ENCODE assay signal across 9 cellular contexts in the genomic region with DNA sequence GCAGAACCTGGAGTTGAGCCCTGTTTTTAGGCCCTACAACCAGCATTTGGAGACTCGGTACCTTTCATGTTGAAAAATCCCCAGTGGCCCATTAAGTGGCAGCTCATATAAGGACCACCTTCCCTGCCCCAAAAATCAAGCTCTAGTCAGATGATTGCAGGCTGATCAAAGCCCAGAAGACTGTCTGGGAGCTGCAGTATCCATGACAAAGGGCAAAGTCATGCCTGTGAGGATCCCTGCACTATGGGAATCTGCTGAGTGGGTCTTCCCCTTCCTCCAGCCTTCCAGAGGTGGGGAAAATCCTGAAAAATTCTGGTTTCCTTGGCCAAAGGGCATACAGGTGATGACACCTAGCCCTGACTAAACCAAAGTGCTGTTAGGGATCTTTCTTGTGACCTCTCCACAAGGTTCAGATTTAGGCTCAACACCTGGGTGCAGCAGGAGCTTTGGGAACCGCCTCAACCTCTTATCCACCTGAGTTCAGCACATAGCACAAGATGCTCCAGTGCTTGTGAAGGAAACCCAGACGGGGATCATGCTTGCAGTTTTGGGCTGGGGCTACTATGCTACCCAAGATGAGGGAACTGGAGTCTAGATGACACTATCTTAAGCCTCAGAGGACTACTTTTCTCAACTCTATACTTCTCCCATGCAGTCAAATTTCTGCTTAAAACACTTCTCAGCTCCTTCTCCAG. TPM values are rescaled to one million over a fixed set of nuclear protein-coding genes. Genes with fewer than 3 reads are reported as not detected.
DNase-seq lines count a peak whose midpoint lies in the region; ATAC-seq, FAIRE-seq and TF ChIP-seq lines count a peak whose summit lies in the region.
"Had no signal": no experiment of that assay in that cellular context is flagged by ENCODE, and none has a peak within 500 bp of the region (broad histone marks: within the 10 kb centered on the region; RNA-seq: fewer than 3 reads in every experiment).

No MANE protein-coding gene starts in this region.

- ATAC-seq in GM12878 (no peak), HG03196 (IDR thresholded peaks at IDR 0.05; ENCODE audit: unreplicated experiment) (no peak), HG03139 (IDR thresholded peaks at IDR 0.05; ENCODE audit: unreplicated experiment) (no peak)

- H3K27ac ChIP-seq in A673 (ENCODE audit: low read depth, low read length, poor library complexity, severe bottlenecking) (peak overlapping the region; percentile 13), GM12878 (ENCODE audit: control insufficient read depth, insufficient read depth) (no peak overlapping the region), mesodermal cell (ENCODE audit: low read depth, low read length, severe bottlenecking) (peak overlapping the region; percentile 92)

- no peaks in the 10 kb centered on the region for H4K20me1 ChIP-seq in GM12878 (ENCODE audit: control insufficient read depth, insufficient read depth)

- H3K9me3 ChIP-seq in A673 (ENCODE audit: low read depth, low read length, poor library complexity, severe bottlenecking) = no peaks in the 10 kb centered on the region
- no peaks in the 10 kb centered on the region for H3K9me3 ChIP-seq in GM12878 (replicated peaks; ENCODE audit: control insufficient read depth, insufficient read depth, low read length)
- no peaks in the 10 kb centered on the region for H3K9me3 ChIP-seq in mesodermal cell (ENCODE audit: control insufficient read depth, low read length)

- FAIRE-seq in GM12878 (lab: Jason Lieb, UNC) = peak; percentile 38

- SMC1A ChIA-PET in GM12878 (lab: Charles Lee; ENCODE audit: uncharacterized antibody, unreplicated experiment) = interaction anchor here (0.7 to 2.4 kb wide), 5 partner anchors 9 to 121 kb away, joined by 3 to 8 read pairs (median 3); no protein-coding TSS in a partner anchor

- DNase-seq in A673 (ENCODE audit: low spot score) = no peak
- DNase-seq in HT-29 (ENCODE audit: low spot score) = peak; percentile 38
- no peak for DNase-seq in GM12878 (ENCODE audit: low read depth, low spot score)
- no peak for DNase-seq in Kasumi-1 (lab: John Stamatoyannopoulos, UW)
- DNase-seq in D341Med (ENCODE audit: low spot score) = no peak

- 0 out of 2 replicates have a peak, but pooled peaks have one; percentile 29 for TF ChIP-seq POLR2A in GM12878 (IDR thresholded peaks at IDR 0.05; ENCODE audit: low read depth, low read length)

- CTCF ChIA-PET in A673 (lab: Charles Lee) (interaction anchor here (0.7 to 2.4 kb wide), 2 partner anchors 96 to 772 kb away, joined by 3 to 5 read pairs; no protein-coding TSS in a partner anchor), GM12878 (lab: Yijun Ruan, JAX) (interaction anchor here (1.0 to 1.2 kb wide), 3 partner anchors 15 to 272 kb away, joined by 3 to 4 read pairs (median 3); no protein-coding TSS in a partner anchor)

- no peak overlapping the region for H3K4me2 ChIP-seq in GM12878 (ENCODE audit: control insufficient read depth, insufficient read depth)

- H3K4me1 ChIP-seq in A673 (ENCODE audit: insufficient read depth, low read length, poor library complexity, severe bottlenecking) (peaks cover 13% of the 10 kb centered on the region), GM12878 (ENCODE audit: control insufficient read depth, insufficient read depth, low read length) (peaks cover 9% of the 10 kb centered on the region), mesodermal cell (ENCODE audit: control insufficient read depth, insufficient read depth, low read length, poor library complexity, severe bottlenecking) (peaks cover 16% of the 10 kb centered on the region)

- RAD21 ChIA-PET in GM12878 (lab: Charles Lee; ENCODE audit: unreplicated experiment) = interaction anchor here (0.9 kb wide), 1 partner anchor 96 kb away, joined by 4 read pairs; no protein-coding TSS in a partner anchor

- H3K27me3 ChIP-seq in A673 (replicated peaks; ENCODE audit: insufficient read depth, low read depth, low read length, poor library complexity) = no peaks in the 10 kb centered on the region
- no peaks in the 10 kb centered on the region for H3K27me3 ChIP-seq in GM12878 (replicated peaks in 1 of 2; ENCODE audit: control insufficient read depth in 2 of 2, insufficient read depth in 2 of 2, low read length in 1 of 2)

- H3K4me3 ChIP-seq in A673 (ENCODE audit: low read depth, low read length, poor library complexity, severe bottlenecking) (no peak overlapping the region), GM12878 (no peak overlapping the region), mesodermal cell (ENCODE audit: extremely low read depth, insufficient read depth, low read length, poor library complexity, severe bottlenecking) (no peak overlapping the region)
- H3K4me3 ChIP-seq: lung had no signal

- in situ Hi-C loops in GM12878 (cut with MboI) = no loop called here

- intact Hi-C loops in A673 (cut with micrococcal nuclease; ENCODE audit: unreplicated experiment) (no loop called here), GM12878 (cut with micrococcal nuclease; ENCODE audit: unreplicated experiment) (loop anchor here (5.0 kb wide), 1 partner anchor 73 kb away; no protein-coding TSS in a partner anchor)

- TF ChIP-seq EP300 in GM12878 (IDR thresholded peaks at IDR 0.05; ENCODE audit: borderline replicate concordance in 1 of 2, control insufficient read depth in 1 of 2, low read depth in 2 of 2, low read length in 2 of 2) = no peak

- BruUV-seq in A673 (replicated peaks; lab: Mats Ljungman, UMichigan) (no TSS peak), GM12878 (replicated peaks; lab: Mats Ljungman, UMichigan) (no TSS peak)

- H2AFZ ChIP-seq in GM12878 (ENCODE audit: control insufficient read depth, low read depth, low read length) = no peak overlapping the region

- no peak overlapping the region for H3K9ac ChIP-seq in GM12878 (ENCODE audit: control insufficient read depth, insufficient read depth, low read length)

- no peak for TF ChIP-seq RAD21 in GM12878 (IDR thresholded peaks at IDR 0.05; ENCODE audit: insufficient read depth, low read depth, low read length)

- POLR2A ChIA-PET in A673 (lab: Charles Lee; ENCODE audit: low non-redundant PET) = interaction anchor here (1.2 kb wide), 1 partner anchor 85 kb away, joined by 12 read pairs; a partner anchor contains a TSS
- POLR2A ChIA-PET in GM12878 (lab: Charles Lee) = interaction anchor here (1.2 kb wide), 1 partner anchor 11 kb away, joined by 3 read pairs; no protein-coding TSS in a partner anchor

- WGBS in GM12878 (ENCODE audit: insufficient coverage, insufficient replicate concordance, low lambda C conversion rate, missing lambda C conversion rate) = 65% methylated on average over 3 of the region's 3 CpGs
- 93 to 95% methylated on average over 2 to 3 of the region's 3 CpGs for WGBS in mesodermal cell (ENCODE audit: insufficient coverage in 2 of 2), 2 experiments

- TF ChIP-seq CTCF in A673 (conservative IDR thresholded peaks at IDR 0.05; ENCODE audit: low read depth, low read length) (no peak), GM12878 (IDR thresholded peaks at IDR 0.05 in 2 of 3, conservative IDR thresholded peaks at IDR 0.05 in 1 of 3; ENCODE audit: control insufficient read depth in 2 of 3, extremely low read depth in 1 of 3, insufficient read depth in 1 of 3, low read depth in 3 of 3, low read length in 3 of 3) (no peak)

- peaks cover 5% of the 10 kb centered on the region for H3K79me2 ChIP-seq in GM12878 (ENCODE audit: control insufficient read depth, insufficient read depth, low read length)

- H3K36me3 ChIP-seq in A673 (ENCODE audit: insufficient read depth, low read length, poor library complexity, severe bottlenecking) (peaks cover 30% of the 10 kb centered on the region), GM12878 (ENCODE audit: control insufficient read depth in 2 of 2, insufficient read depth in 2 of 2, low read length in 1 of 2) (peaks cover 1 to 13% of the 10 kb centered on the region in 2 experiments; a peak in 3 of 4 replicates), mesodermal cell (ENCODE audit: control insufficient read depth, insufficient read depth, low read length) (peaks cover 41% of the 10 kb centered on the region)

RNA-seq across cellular contexts. Expression of a gene that starts 1.2 kb away (rescaled TPM):
- total RNA-seq in A673 (2021) (34.2 and 37.1 TPM in 2 replicates), GM12878 (2014; rRNA removed) (6.1 and 11.8 TPM in 2 replicates), GM12878 (2014; rRNA removed; fragmentation: Illumina TruSeq; extraction: Trizol) (3.4 and 3.7 TPM in 2 replicates), GM12878 (2021) (6.9 and 8.7 TPM in 2 replicates)
- total RNA-seq in HT-29 (2014; rRNA removed; shearing (Covaris generic)) = 34.5 and 37.9 TPM in 2 replicates
- total RNA-seq in GM12878 (2013; cell fraction: nucleolus; rRNA removed) = 14.7 and 15.4 TPM in 2 replicates
- polyA plus RNA-seq in GM12878 (2011; ENCODE audit: low read depth) = 2.9 TPM
- polyA plus RNA-seq in GM12878 (2011; rRNA removed) (3.3 and 4.4 TPM in 2 replicates), GM12878 (2014; fragmentation: Illumina TruSeq; extraction: Trizol) (4.7 and 7.5 TPM in 2 replicates), GM12878 (2014; fragmentation: Nextera tagmentation; extraction: Ambion mirVana) (under 1 TPM; 0.34 to 0.55 TPM), GM12878 (2014; rRNA removed) (11.0 and 18.3 TPM in 2 replicates), GM12878 (2016; fragmentation: Nextera tagmentation; extraction: Ambion mirVana) (1 to 10 TPM; 4.6 to 5.0 TPM)
- polyA plus RNA-seq in GM12878 (2011; cell fraction: cytosol; rRNA removed) = 4.2 and 5.7 TPM in 2 replicates
- polyA plus RNA-seq in GM12878 (2011; cell fraction: nucleus; rRNA removed) = 28.2 and 29.4 TPM in 2 replicates
- polyA plus RNA-seq in GM12878 (2012) = 4.2 and 5.3 TPM in 2 replicates
- polyA minus RNA-seq in GM12878 (2011; rRNA and poly(A)+ RNA removed) = 4.3 and 5.5 TPM in 2 replicates
- 2.4 and 3.0 TPM in 2 replicates for polyA minus RNA-seq in GM12878 (2011; cell fraction: cytosol; rRNA and poly(A)+ RNA removed)
- 4.0 and 10.0 TPM in 2 replicates for polyA minus RNA-seq in GM12878 (2011; cell fraction: nucleus; rRNA and poly(A)+ RNA removed)
- polyA plus RNA-seq in mesodermal cell (2013, experiment 1 of 2) = 17.5 TPM
- polyA plus RNA-seq in mesodermal cell (2013, experiment 2 of 2) = 16.4 TPM

RNA-seq across cellular contexts. Expression of a gene that starts 6.2 kb away (rescaled TPM):
- total RNA-seq in A673 (2021) = 57.7 and 65.0 TPM in 2 replicates
- total RNA-seq in HT-29 (2014; rRNA removed; shearing (Covaris generic)) = 131 and 140 TPM in 2 replicates
- 53.4 and 65.2 TPM in 2 replicates for total RNA-seq in GM12878 (2013; cell fraction: nucleolus; rRNA removed)
- 47.7 and 49.5 TPM in 2 replicates for total RNA-seq in GM12878 (2014; rRNA removed)
- 35.6 TPM in 2 replicates for total RNA-seq in GM12878 (2014; rRNA removed; fragmentation: Illumina TruSeq; extraction: Trizol)
- 44.2 and 48.4 TPM in 2 replicates for total RNA-seq in GM12878 (2021)
- 36.2 TPM for polyA plus RNA-seq in GM12878 (2011; ENCODE audit: low read depth)
- polyA plus RNA-seq in GM12878 (2011; rRNA removed) = 35.9 and 44.7 TPM in 2 replicates
- polyA plus RNA-seq in GM12878 (2011; cell fraction: cytosol; rRNA removed) = 40.0 and 50.8 TPM in 2 replicates
- polyA plus RNA-seq in GM12878 (2011; cell fraction: nucleus; rRNA removed) = 130 and 160 TPM in 2 replicates
- polyA plus RNA-seq in GM12878 (2012) = 43.4 and 52.7 TPM in 2 replicates
- polyA plus RNA-seq in GM12878 (2014; fragmentation: Illumina TruSeq; extraction: Trizol) = 41.4 and 52.8 TPM in 2 replicates
- 10 to 100 TPM; 11.7 to 18.9 TPM for polyA plus RNA-seq in GM12878 (2014; fragmentation: Nextera tagmentation; extraction: Ambion mirVana)
- polyA plus RNA-seq in GM12878 (2014; rRNA removed) = 59.8 and 65.5 TPM in 2 replicates
- polyA plus RNA-seq in GM12878 (2016; fragmentation: Nextera tagmentation; extraction: Ambion mirVana) = 10 to 100 TPM; 49.5 to 53.1 TPM
- polyA minus RNA-seq in GM12878 (2011; rRNA and poly(A)+ RNA removed) = 33.1 and 33.8 TPM in 2 replicates
- 8.4 and 9.6 TPM in 2 replicates for polyA minus RNA-seq in GM12878 (2011; cell fraction: cytosol; rRNA and poly(A)+ RNA removed)
- 49.7 and 60.0 TPM in 2 replicates for polyA minus RNA-seq in GM12878 (2011; cell fraction: nucleus; rRNA and poly(A)+ RNA removed)
- 41.4 TPM for polyA plus RNA-seq in mesodermal cell (2013, experiment 1 of 2)
- 44.9 TPM for polyA plus RNA-seq in mesodermal cell (2013, experiment 2 of 2)

RNA-seq across cellular contexts. Expression of a gene that starts 6.3 kb away (rescaled TPM):
- total RNA-seq in A673 (2021) = 30.7 and 40.3 TPM in 2 replicates
- 47.1 and 48.0 TPM in 2 replicates for total RNA-seq in HT-29 (2014; rRNA removed; shearing (Covaris generic))
- total RNA-seq in GM12878 (2013; cell fraction: nucleolus; rRNA removed) = 209 and 215 TPM in 2 replicates
- 40.5 and 41.4 TPM in 2 replicates for total RNA-seq in GM12878 (2014; rRNA removed)
- total RNA-seq in GM12878 (2014; rRNA removed; fragmentation: Illumina TruSeq; extraction: Trizol) = 28.8 and 30.3 TPM in 2 replicates
- total RNA-seq in GM12878 (2021) = 39.2 and 42.1 TPM in 2 replicates
- 25.9 TPM for polyA plus RNA-seq in GM12878 (2011; ENCODE audit: low read depth)
- 58.6 and 64.3 TPM in 2 replicates for polyA plus RNA-seq in GM12878 (2011; rRNA removed)
- 66.0 and 70.2 TPM in 2 replicates for polyA plus RNA-seq in GM12878 (2011; cell fraction: cytosol; rRNA removed)
- polyA plus RNA-seq in GM12878 (2011; cell fraction: nucleus; rRNA removed) = 65.6 and 86.1 TPM in 2 replicates
- 29.4 and 30.0 TPM in 2 replicates for polyA plus RNA-seq in GM12878 (2012)
- 32.9 and 36.1 TPM in 2 replicates for polyA plus RNA-seq in GM12878 (2014; fragmentation: Illumina TruSeq; extraction: Trizol)
- polyA plus RNA-seq in GM12878 (2014; fragmentation: Nextera tagmentation; extraction: Ambion mirVana) = 100 to 1,000 TPM in 1 of 2 experiments, 10 to 100 TPM in 1; 93.3 to 126 TPM
- 33.5 and 47.8 TPM in 2 replicates for polyA plus RNA-seq in GM12878 (2014; rRNA removed)
- polyA plus RNA-seq in GM12878 (2016; fragmentation: Nextera tagmentation; extraction: Ambion mirVana) = 10 to 100 TPM; 58.4 to 61.6 TPM
- polyA minus RNA-seq in GM12878 (2011; rRNA and poly(A)+ RNA removed) = 44.2 and 73.7 TPM in 2 replicates
- polyA minus RNA-seq in GM12878 (2011; cell fraction: cytosol; rRNA and poly(A)+ RNA removed) = 15.5 and 24.5 TPM in 2 replicates
- polyA minus RNA-seq in GM12878 (2011; cell fraction: nucleus; rRNA and poly(A)+ RNA removed) = 77.0 and 98.9 TPM in 2 replicates
- 23.6 TPM for polyA plus RNA-seq in mesodermal cell (2013, experiment 1 of 2)
- polyA plus RNA-seq in mesodermal cell (2013, experiment 2 of 2) = 19.0 TPM

RNA-seq across cellular contexts. Expression of a gene that starts 22.1 kb away (rescaled TPM):
- 20.1 and 20.6 TPM in 2 replicates for total RNA-seq in A673 (2021)
- total RNA-seq in HT-29 (2014; rRNA removed; shearing (Covaris generic)) = 4.5 and 8.8 TPM in 2 replicates
- total RNA-seq in GM12878 (2013; cell fraction: nucleolus; rRNA removed) = 157 and 165 TPM in 2 replicates
- total RNA-seq in GM12878 (2014; rRNA removed) = 10.1 and 11.7 TPM in 2 replicates
- total RNA-seq in GM12878 (2014; rRNA removed; fragmentation: Illumina TruSeq; extraction: Trizol) = 6.7 and 7.8 TPM in 2 replicates
- 12.3 and 14.0 TPM in 2 replicates for total RNA-seq in GM12878 (2021)
- polyA plus RNA-seq in GM12878 (2011; ENCODE audit: low read depth) = 12.7 TPM
- polyA plus RNA-seq in GM12878 (2011; rRNA removed) = 9.4 and 13.6 TPM in 2 replicates
- 10.3 and 12.6 TPM in 2 replicates for polyA plus RNA-seq in GM12878 (2011; cell fraction: cytosol; rRNA removed)
- 146 and 224 TPM in 2 replicates for polyA plus RNA-seq in GM12878 (2011; cell fraction: nucleus; rRNA removed)
- polyA plus RNA-seq in GM12878 (2012) = 19.4 TPM in 2 replicates
- polyA plus RNA-seq in GM12878 (2014; fragmentation: Illumina TruSeq; extraction: Trizol) = 7.6 and 10.6 TPM in 2 replicates
- 1 to 10 TPM in 1 of 2 experiments, under 1 TPM in 1; 0.99 to 1.1 TPM for polyA plus RNA-seq in GM12878 (2014; fragmentation: Nextera tagmentation; extraction: Ambion mirVana)
- 16.5 and 16.9 TPM in 2 replicates for polyA plus RNA-seq in GM12878 (2014; rRNA removed)
- polyA plus RNA-seq in GM12878 (2016; fragmentation: Nextera tagmentation; extraction: Ambion mirVana) = 1 to 10 TPM; 4.0 to 6.1 TPM
- 33.1 and 43.5 TPM in 2 replicates for polyA minus RNA-seq in GM12878 (2011; rRNA and poly(A)+ RNA removed)
- polyA minus RNA-seq in GM12878 (2011; cell fraction: cytosol; rRNA and poly(A)+ RNA removed) = 4.6 and 4.7 TPM in 2 replicates
- 40.4 and 49.0 TPM in 2 replicates for polyA minus RNA-seq in GM12878 (2011; cell fraction: nucleus; rRNA and poly(A)+ RNA removed)
- polyA plus RNA-seq in mesodermal cell (2013, experiment 1 of 2) = 8.9 TPM
- polyA plus RNA-seq in mesodermal cell (2013, experiment 2 of 2) = 7.0 TPM

RNA-seq across cellular contexts. Expression of a gene that starts 34.2 kb away (rescaled TPM):
- total RNA-seq in A673 (2021) = 4.4 and 4.5 TPM in 2 replicates
- 0.25 TPM in 1 of 2 replicates, not detected in the other for total RNA-seq in HT-29 (2014; rRNA removed; shearing (Covaris generic))
- total RNA-seq in GM12878 (2013; cell fraction: nucleolus; rRNA removed) = 0.67 TPM in 1 of 2 replicates, not detected in the other
- 1.7 TPM in 1 of 2 replicates, not detected in the other for total RNA-seq in GM12878 (2014; rRNA removed)
- 0.09 and 0.37 TPM in 2 replicates for total RNA-seq in GM12878 (2014; rRNA removed; fragmentation: Illumina TruSeq; extraction: Trizol)
- total RNA-seq in GM12878 (2021) = 1.7 and 2.1 TPM in 2 replicates
- polyA plus RNA-seq in GM12878 (2011; ENCODE audit: low read depth) = 1.0 TPM
- 0.06 and 0.23 TPM in 2 replicates for polyA plus RNA-seq in GM12878 (2011; rRNA removed)
- not detected in 2 replicates for polyA plus RNA-seq in GM12878 (2011; cell fraction: cytosol; rRNA removed)
- 0.48 and 0.91 TPM in 2 replicates for polyA plus RNA-seq in GM12878 (2011; cell fraction: nucleus; rRNA removed)
- 0.06 and 0.14 TPM in 2 replicates for polyA plus RNA-seq in GM12878 (2012)
- polyA plus RNA-seq in GM12878 (2014; fragmentation: Illumina TruSeq; extraction: Trizol) = 0.18 and 0.29 TPM in 2 replicates
- polyA plus RNA-seq in GM12878 (2014; fragmentation: Nextera tagmentation; extraction: Ambion mirVana) = under 1 TPM; 0.11 TPM
- polyA plus RNA-seq in GM12878 (2014; rRNA removed) = 0.33 and 0.60 TPM in 2 replicates
- polyA plus RNA-seq in GM12878 (2016; fragmentation: Nextera tagmentation; extraction: Ambion mirVana) = under 1 TPM in 1 of 2 experiments, not detected in 1; 0.08 TPM
- polyA minus RNA-seq in GM12878 (2011; rRNA and poly(A)+ RNA removed) = 0.44 TPM in 1 of 2 replicates, not detected in the other
- polyA minus RNA-seq in GM12878 (2011; cell fraction: cytosol; rRNA and poly(A)+ RNA removed) = not detected in 2 replicates
- 0.67 TPM in 1 of 2 replicates, not detected in the other for polyA minus RNA-seq in GM12878 (2011; cell fraction: nucleus; rRNA and poly(A)+ RNA removed)
- 0.66 TPM for polyA plus RNA-seq in mesodermal cell (2013, experiment 1 of 2)
- 1.4 TPM for polyA plus RNA-seq in mesodermal cell (2013, experiment 2 of 2)
